ENCODE assay signal across 1 cellular context in genomic region chr7:121456015-121456414, GRCh38.
TF ChIP-seq lines count a peak whose summit lies in the region.

No MANE protein-coding gene starts in this region.

TF ChIP-seq in H1, 55 proteins besides CTCF, POLR2A, EP300 and RAD21:
- TF ChIP-seq SAP30 (IDR thresholded peaks at IDR 0.05; ENCODE audit: insufficient read depth, insufficient replicate concordance, low read length) = no peak
- TF ChIP-seq SIX5 (IDR thresholded peaks at IDR 0.05; ENCODE audit: low read depth, low read length) = no peak
- no peak for TF ChIP-seq PHF8 (conservative IDR thresholded peaks at IDR 0.05; ENCODE audit: low read depth, low read length)
- no peak for TF ChIP-seq TAF7 (optimal IDR thresholded peaks at IDR 0.05; ENCODE audit: borderline replicate concordance, low read depth, low read length)
- TF ChIP-seq CTBP2 (IDR thresholded peaks at IDR 0.05; ENCODE audit: borderline replicate concordance, insufficient read depth, insufficient read length, low read length) = no peak
- no peak for TF ChIP-seq SP4 (IDR thresholded peaks at IDR 0.05; ENCODE audit: low read length)
- TF ChIP-seq ZNF274 (IDR thresholded peaks at IDR 0.05; ENCODE audit: borderline replicate concordance, extremely low read depth, low read length) = no peak
- no peak for TF ChIP-seq JUN (IDR thresholded peaks at IDR 0.05; ENCODE audit: low read depth, low read length)
- TF ChIP-seq RNF2 (IDR thresholded peaks at IDR 0.05; ENCODE audit: borderline replicate concordance, low read depth, low read length, missing control alignments, poor library complexity, severe bottlenecking) = no peak
- no peak for TF ChIP-seq SIRT6 (IDR thresholded peaks at IDR 0.05; ENCODE audit: low read length)
- TF ChIP-seq TBP (IDR thresholded peaks at IDR 0.05; ENCODE audit: low read depth, low read length) = no peak
- no peak for TF ChIP-seq SUZ12 (IDR thresholded peaks at IDR 0.05; ENCODE audit: low read length)
- TF ChIP-seq KDM1A (IDR thresholded peaks at IDR 0.05; ENCODE audit: borderline replicate concordance, low read length) = no peak
- TF ChIP-seq BRCA1 (IDR thresholded peaks at IDR 0.05; ENCODE audit: low read depth, low read length) = no peak
- TF ChIP-seq CHD2 (IDR thresholded peaks at IDR 0.05; ENCODE audit: low read length) = no peak
- no peak for TF ChIP-seq CREB1 (IDR thresholded peaks at IDR 0.05)
